Comparison of ENCODE assay signal across 19 cellular contexts in the genomic region with DNA sequence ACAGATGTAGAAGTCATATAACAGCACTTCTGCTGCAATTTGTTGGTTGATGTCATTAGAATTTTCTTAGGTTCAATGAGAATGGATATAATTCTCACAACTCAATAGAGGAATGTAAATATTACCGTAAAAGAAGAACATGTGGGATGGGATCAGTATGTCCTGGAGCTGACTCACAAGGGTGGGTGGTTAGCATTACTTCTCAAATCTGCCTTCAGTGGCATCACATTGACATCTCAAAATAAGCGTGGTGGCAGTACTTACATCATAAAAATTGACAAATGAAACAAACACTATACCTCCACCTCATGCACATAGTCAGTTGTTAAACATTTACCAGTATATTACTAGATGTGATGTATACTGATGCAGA.
DNase-seq lines count a peak whose midpoint lies in the region; ATAC-seq and TF ChIP-seq lines count a peak whose summit lies in the region.
"Had no signal": no experiment of that assay in that cellular context is flagged by ENCODE, and none has a peak within 500 bp of the region (broad histone marks: within the 10 kb centered on the region; RNA-seq: fewer than 3 reads in every experiment).

No MANE protein-coding gene starts in this region.

- DNase-seq in Ammon's horn (ENCODE audit: low spot score) (peak; percentile 7), astrocyte of the spinal cord (ENCODE audit: low read depth, low spot score) (peak; percentile 65), fibroblast of lung (ENCODE audit: low read depth in 2 of 2) (peak; percentile 53 to 57), putamen (ENCODE audit: low spot score) (peak; percentile 12), D341Med (ENCODE audit: low spot score) (no peak), foreskin keratinocyte (no peak), DMS 273 treated with DMSO at 0.1 percent for 48 hours (lab: John Stamatoyannopoulos, UW) (no peak)
- DNase-seq in activated CD4-positive, CD25-positive, alpha-beta regulatory T cell treated with anti-CD3 and anti-CD28 coated beads, Interleukin-2, amount 50 U/mL, for 72 hours = no peak
- DNase-seq: CD4-positive, CD25-positive, alpha-beta regulatory T cell; COR-L47; MV-4-11; NCI-H1105 treated with DMSO at 0.1 percent for 48 hours; NCI-H2029 treated with DMSO at 0.1 percent for 48 hours; NCI-H226; NCI-H510A treated with DMSO at 0.1 percent for 48 hours; NCI-H774; NK-92 treated with Interleukin-12 subunit alpha and Interleukin-12 subunit beta, amount 100 ng/mL, for 24 hours; SJCRH30 had no signal

- no peaks in the 10 kb centered on the region for H4K20me1 ChIP-seq in fibroblast of lung (ENCODE audit: control insufficient read depth, extremely low read depth, insufficient read depth, low read length)

- H3K27me3 ChIP-seq in fibroblast of lung (ENCODE audit: control insufficient read depth, insufficient read depth, low read length) (no peaks in the 10 kb centered on the region), foreskin keratinocyte (no peaks in the 10 kb centered on the region)
- H3K27me3 ChIP-seq: SJCRH30 had no signal

- H3K4me3 ChIP-seq in astrocyte of the spinal cord (ENCODE audit: low read depth, low read length) = no peak overlapping the region
- H3K4me3 ChIP-seq in fibroblast of lung (replicated peaks in 1 of 4; ENCODE audit: control extremely low read depth in 1 of 4, insufficient read depth in 1 of 4, low read depth in 3 of 4, low read length in 4 of 4) = no peak overlapping the region
- H3K4me3 ChIP-seq: SJCRH30 had no signal

- no peak overlapping the region for H3K9ac ChIP-seq in fibroblast of lung (ENCODE audit: insufficient read depth, low read length)
- H3K9ac ChIP-seq: KMS-11 had no signal

- H3K4me2 ChIP-seq in fibroblast of lung (ENCODE audit: extremely low read depth, insufficient read depth, low read length) = no peak overlapping the region
- H3K4me2 ChIP-seq: KMS-11 had no signal

- H3K27ac ChIP-seq in fibroblast of lung (ENCODE audit: insufficient read depth, low read length) = no peak overlapping the region
- no peak overlapping the region for H3K27ac ChIP-seq in foreskin keratinocyte
- H3K27ac ChIP-seq: KMS-11, SJCRH30 had no signal

- ATAC-seq in foreskin keratinocyte = no peak

- H3K79me2 ChIP-seq in fibroblast of lung (ENCODE audit: control insufficient read depth, insufficient read depth, low read length) = no peaks in the 10 kb centered on the region

- H2AFZ ChIP-seq in fibroblast of lung (ENCODE audit: low read length) = no peak overlapping the region

- no peaks in the 10 kb centered on the region for H3K36me3 ChIP-seq in fibroblast of lung (ENCODE audit: control insufficient read depth, insufficient read depth, low read length)
- H3K36me3 ChIP-seq: SJCRH30 had no signal

- H3K9me3 ChIP-seq in fibroblast of lung (ENCODE audit: control insufficient read depth, insufficient read depth, low read depth, low read length) = no peaks in the 10 kb centered on the region
- H3K9me3 ChIP-seq: SJCRH30 had no signal

- in situ Hi-C loops in astrocyte of the spinal cord (cut with HindIII; ENCODE audit: low sequenced_read_pairs) = no loop called here

- H3K4me1 ChIP-seq in fibroblast of lung (ENCODE audit: control insufficient read depth, extremely low read depth, insufficient read depth, low read length) (no peaks in the 10 kb centered on the region), foreskin keratinocyte (no peaks in the 10 kb centered on the region)
- H3K4me1 ChIP-seq: SJCRH30 had no signal

- TF ChIP-seq CTCF in astrocyte of the spinal cord (IDR thresholded peaks at IDR 0.05; ENCODE audit: low read depth, low read length) (no peak), fibroblast of lung (conservative IDR thresholded peaks at IDR 0.05 in 1 of 2, IDR thresholded peaks at IDR 0.05 in 1 of 2; ENCODE audit: low read depth in 1 of 2, low read length in 2 of 2) (no peak), foreskin keratinocyte (conservative IDR thresholded peaks at IDR 0.05) (no peak)

Comparison
In these comparisons a context has a peak if more than half of its experiments do, and no peak if none do; other contexts are left out.
1. DNase-seq: peak in Ammon's horn (single experiment), astrocyte of the spinal cord (single experiment), fibroblast of lung (2 of 2) and putamen (single experiment); none in activated CD4-positive, CD25-positive, alpha-beta regulatory T cell treated with anti-CD3 and anti-CD28 coated beads, Interleukin-2, amount 50 U/mL, for 72 hours (single experiment), D341Med (single experiment), foreskin keratinocyte (0 of 2) and DMS 273 treated with DMSO at 0.1 percent for 48 hours (single experiment).